In genomic region chr10:98337484-98337883, GRCh38 we compare ENCODE assay signal across 19 cellular contexts.
DNase-seq lines count a peak whose midpoint lies in the region; ATAC-seq and TF ChIP-seq lines count a peak whose summit lies in the region.
"Had no signal": no experiment of that assay in that cellular context is flagged by ENCODE, and none has a peak within 500 bp of the region (broad histone marks: within the 10 kb centered on the region; RNA-seq: fewer than 3 reads in every experiment).

No MANE protein-coding gene starts in this region.

- no peaks in the 10 kb centered on the region for H3K27me3 ChIP-seq in GM23248 (replicated peaks; ENCODE audit: insufficient read depth)
- H3K27me3 ChIP-seq in mesenchymal stem cell (ENCODE audit: control insufficient read depth in 1 of 2, insufficient read depth in 1 of 2, low read length in 2 of 2) = peaks cover 0 to 13% of the 10 kb centered on the region in 2 experiments
- H3K27me3 ChIP-seq in aorta (ENCODE audit: control insufficient read depth in 1 of 2, insufficient read depth in 2 of 2, low read length in 1 of 2) = no peaks in the 10 kb centered on the region
- no peaks in the 10 kb centered on the region for H3K27me3 ChIP-seq in ovary

- in situ Hi-C loops in GM23248 (cut with MboI) = no loop called here

- no peak for TF ChIP-seq CTCF in ovary (IDR thresholded peaks at IDR 0.05)

- TF ChIP-seq POLR2A in ovary (IDR thresholded peaks at IDR 0.05) = no peak

- H3K79me1 ChIP-seq in mesenchymal stem cell (replicated peaks; ENCODE audit: low read length, poor library complexity, severe bottlenecking) = no peaks in the 10 kb centered on the region

- peak overlapping the region in 1 of 2 experiments; percentile 30 for H2BK12ac ChIP-seq in mesenchymal stem cell (ENCODE audit: low read length in 2 of 2)

- H3K36me3 ChIP-seq in GM23248 (ENCODE audit: low read depth) (no peaks in the 10 kb centered on the region), mesenchymal stem cell (ENCODE audit: control insufficient read depth in 1 of 2, insufficient read depth in 2 of 2, low read depth in 1 of 2, low read length in 2 of 2) (no peaks in the 10 kb centered on the region), aorta (ENCODE audit: control insufficient read depth in 1 of 2, insufficient read depth in 2 of 2, low read length in 1 of 2) (no peaks in the 10 kb centered on the region), ovary (no peaks in the 10 kb centered on the region)

- peak; percentile 17 for ATAC-seq in sciatic nerve
- peak; percentile 24 for ATAC-seq in aorta (ENCODE audit: low FRiP score)
- ATAC-seq: A549, GM23338 had no signal

- no peak overlapping the region for H3K23ac ChIP-seq in mesenchymal stem cell (ENCODE audit: low read length in 2 of 2)

- H3K4me1 ChIP-seq in GM23248 (ENCODE audit: insufficient read depth) (peaks cover 45% of the 10 kb centered on the region), mesenchymal stem cell (ENCODE audit: control insufficient read depth, insufficient read depth, low read depth, low read length) (no peaks in the 10 kb centered on the region), aorta (ENCODE audit: control insufficient read depth in 1 of 2, insufficient read depth in 2 of 2, low read length in 2 of 2) (no peaks in the 10 kb centered on the region), ovary (ENCODE audit: insufficient read depth) (no peaks in the 10 kb centered on the region)

- no peak for TF ChIP-seq EP300 in ovary (IDR thresholded peaks at IDR 0.05)

- H2AK5ac ChIP-seq in mesenchymal stem cell (ENCODE audit: low read length, severe bottlenecking) = no peak overlapping the region

- H2BK5ac ChIP-seq in mesenchymal stem cell (ENCODE audit: low read depth, low read length, poor library complexity, severe bottlenecking) = no peak overlapping the region

- H4K20me1 ChIP-seq in GM23248 (ENCODE audit: insufficient read depth) = no peaks in the 10 kb centered on the region

- H3K9me2 ChIP-seq in GM23248 (ENCODE audit: insufficient read depth) = no peaks in the 10 kb centered on the region

- H3K79me2 ChIP-seq in GM23248 (ENCODE audit: insufficient read depth) = no peaks in the 10 kb centered on the region

- H3K9me3 ChIP-seq in GM23248 (ENCODE audit: low read depth) (no peaks in the 10 kb centered on the region), mesenchymal stem cell (ENCODE audit: control insufficient read depth, low read length) (no peaks in the 10 kb centered on the region), aorta (ENCODE audit: control insufficient read depth, low read length) (no peaks in the 10 kb centered on the region), ovary (no peaks in the 10 kb centered on the region)
- H3K9me3 ChIP-seq: A549 had no signal

- no peak overlapping the region for H4K8ac ChIP-seq in mesenchymal stem cell (ENCODE audit: low read length)

- no peak overlapping the region for H2BK120ac ChIP-seq in mesenchymal stem cell (ENCODE audit: low read depth, low read length)

- H3K4me2 ChIP-seq in GM23248 (ENCODE audit: unreplicated experiment) (no peak overlapping the region), mesenchymal stem cell (ENCODE audit: low read length, poor library complexity, severe bottlenecking) (no peak overlapping the region)
- H3K4me2 ChIP-seq: A549, GM23338 had no signal

- no peak overlapping the region for H3K9ac ChIP-seq in GM23248
- peak overlapping the region; percentile 57 for H3K9ac ChIP-seq in mesenchymal stem cell (ENCODE audit: low read length)

- no peak overlapping the region for H3K4me3 ChIP-seq in GM23248
- H3K4me3 ChIP-seq in mesenchymal stem cell (ENCODE audit: insufficient read depth in 1 of 2, low read depth in 1 of 2, low read length in 2 of 2) = no peak overlapping the region
- H3K4me3 ChIP-seq in aorta (ENCODE audit: low read length in 2 of 2) = no peak overlapping the region
- H3K4me3 ChIP-seq in ovary = no peak overlapping the region
- H3K4me3 ChIP-seq: A549, GM23338 had no signal

- H3K27ac ChIP-seq in GM23248 (peak overlapping the region; percentile 81), mesenchymal stem cell (ENCODE audit: low read length, poor library complexity, severe bottlenecking) (no peak overlapping the region), aorta (ENCODE audit: low read depth in 1 of 2, low read length in 2 of 2) (no peak overlapping the region), ovary (no peak overlapping the region)
- H3K27ac ChIP-seq: 22Rv1, A549, C4-2B, HL-60 had no signal

- H3K14ac ChIP-seq in mesenchymal stem cell (ENCODE audit: low read length in 2 of 2) = no peak overlapping the region

- intact Hi-C loops in sciatic nerve (cut with DNase I) (no loop called here), aorta (cut with DNase I) (no loop called here), ovary (cut with DNase I) (no loop called here)

- H4K91ac ChIP-seq in mesenchymal stem cell (ENCODE audit: low read length) = no peak overlapping the region

- 93 to 97% methylated on average over 8 of the region's 8 CpGs for WGBS in GM23248 (ENCODE audit: low coverage in 1 of 2, low lambda C conversion rate in 2 of 2, missing lambda C conversion rate in 2 of 2), 2 experiments
- 93% methylated on average over 6 of the region's 8 CpGs for WGBS in mesenchymal stem cell
- 87 to 89% methylated on average over 8 of the region's 8 CpGs for WGBS in aorta, 2 donors
- 82% methylated on average over 8 of the region's 8 CpGs for WGBS in ovary, 3 donors

- peaks cover 32% of the 10 kb centered on the region for H3F3A ChIP-seq in GM23248 (ENCODE audit: insufficient read depth)

- no peak overlapping the region for H2BK15ac ChIP-seq in mesenchymal stem cell (ENCODE audit: low read depth, poor library complexity, severe bottlenecking)

- no peak overlapping the region for H3K4ac ChIP-seq in mesenchymal stem cell (ENCODE audit: low read depth in 1 of 2, low read length in 2 of 2)

- H2AFZ ChIP-seq in GM23248 (no peak overlapping the region), mesenchymal stem cell (ENCODE audit: low read depth, low read length) (no peak overlapping the region)
- H2AFZ ChIP-seq: GM23338 had no signal

- DNase-seq in GM23248 (no peak), mesenchymal stem cell (no peak), sciatic nerve (ENCODE audit: low spot score) (no peak), aorta (no peak), amygdala (lab: John Stamatoyannopoulos, UW) (no peak), ovary (no peak), cerebellar cortex (ENCODE audit: low spot score) (no peak)
- DNase-seq: AML-193; CD4-positive, alpha-beta memory T cell; DMS153; DMS79; GDM1; HCEC 1CT; IMR-90 had no signal

- H3K18ac ChIP-seq in mesenchymal stem cell (ENCODE audit: low read depth in 1 of 2, low read length in 2 of 2) = no peak overlapping the region
